8 cellular contexts compared by ENCODE assay signal in genomic region chr4:60805500-60806313, GRCh38.
A peak's percentile ranks its signal among the peaks of the same experiment; 100 is the strongest.
DNase-seq lines count a peak whose midpoint lies in the region; ATAC-seq, FAIRE-seq and TF ChIP-seq lines count a peak whose summit lies in the region.

No MANE protein-coding gene starts in this region.

- H2BK120ac ChIP-seq in mesendoderm (ENCODE audit: low read depth, low read length), result no peak overlapping the region

- H3K79me2 ChIP-seq in GM12878 (ENCODE audit: control insufficient read depth, insufficient read depth, low read length) (no peaks in the 10 kb centered on the region), mesendoderm (ENCODE audit: control insufficient read depth, insufficient read depth, low read length) (no peaks in the 10 kb centered on the region)

- H2AK5ac ChIP-seq in mesendoderm (ENCODE audit: low read length), result no peak overlapping the region

- H3K9me3 Mint-ChIP-seq in activated T-cell treated with anti-CD3 and anti-CD28 coated beads, Interleukin-2, amount 50 U/mL, for 24 hours, result peaks cover 15% of the 10 kb centered on the region

- WGBS in GM12878 (ENCODE audit: insufficient coverage, insufficient replicate concordance, low lambda C conversion rate, missing lambda C conversion rate), result 13% methylated on average over 6 of the region's 6 CpGs
- WGBS in mesendoderm (ENCODE audit: extremely low coverage, insufficient coverage, low lambda C conversion rate), result no CpG with 5 or more reads among the region's 6 CpGs

- TF ChIP-seq RAD21 in GM12878 (IDR thresholded peaks at IDR 0.05; ENCODE audit: insufficient read depth, low read depth, low read length), result peak; percentile 39

- H3K27me3 ChIP-seq in GM12878 (replicated peaks in 1 of 2; ENCODE audit: control insufficient read depth in 2 of 2, insufficient read depth in 2 of 2, low read length in 1 of 2) (no peaks in the 10 kb centered on the region), mesendoderm (ENCODE audit: insufficient read depth, low read length, poor library complexity) (no peaks in the 10 kb centered on the region)

- H3K9me3 ChIP-seq in GM12878 (replicated peaks; ENCODE audit: control insufficient read depth, insufficient read depth, low read length), result no peaks in the 10 kb centered on the region

- SMC1A ChIA-PET in GM12878 (lab: Charles Lee; ENCODE audit: uncharacterized antibody, unreplicated experiment), result interaction anchor here (0.6 to 0.9 kb wide), 3 partner anchors 92 to 1274 kb away, joined by 3 to 6 read pairs (median 3); no protein-coding TSS in a partner anchor

- CTCF ChIA-PET in GM12878 (lab: Yijun Ruan, JAX), result interaction anchor here (0.5 to 1.7 kb wide), 23 partner anchors 10 to 1905 kb away, joined by 3 to 8 read pairs (median 4); no protein-coding TSS in a partner anchor

- POLR2A ChIA-PET in GM12878 (lab: Charles Lee), result no interaction called here

- H3K9ac ChIP-seq in GM12878 (ENCODE audit: control insufficient read depth, insufficient read depth, low read length) (no peak overlapping the region), mesendoderm (ENCODE audit: low read length) (no peak overlapping the region)

- FAIRE-seq in GM12878 (lab: Jason Lieb, UNC), result no peak

- no peak overlapping the region for H3K56ac ChIP-seq in mesendoderm (ENCODE audit: low read length)

- H3K27ac ChIP-seq in GM12878 (ENCODE audit: control insufficient read depth, insufficient read depth) (no peak overlapping the region), mesendoderm (ENCODE audit: low read depth, low read length) (no peak overlapping the region)

- no peak for TF ChIP-seq POLR2A in GM12878 (IDR thresholded peaks at IDR 0.05; ENCODE audit: low read depth, low read length)

- BruUV-seq in GM12878 (replicated peaks; lab: Mats Ljungman, UMichigan), result no TSS peak

- no peak overlapping the region for H3K18ac ChIP-seq in mesendoderm (ENCODE audit: low read length)

- TF ChIP-seq EP300 in GM12878 (IDR thresholded peaks at IDR 0.05; ENCODE audit: borderline replicate concordance in 1 of 2, control insufficient read depth in 1 of 2, low read depth in 2 of 2, low read length in 2 of 2), result no peak

- H4K5ac ChIP-seq in mesendoderm (ENCODE audit: low read length), result no peak overlapping the region

- RAD21 ChIA-PET in GM12878 (lab: Charles Lee; ENCODE audit: unreplicated experiment), result interaction anchor here (1.1 to 1.6 kb wide), 2 partner anchors 10 to 157 kb away, joined by 3 to 5 read pairs; no protein-coding TSS in a partner anchor

- no peak overlapping the region for H2BK15ac ChIP-seq in mesendoderm (replicated peaks; ENCODE audit: low read depth)

- DNase-seq in SIG-M5 treated with dmso at 0.1 percent for 504 hours (lab: John Stamatoyannopoulos, UW; ENCODE audit: unreplicated experiment), result peak; percentile 36
- DNase-seq in SIG-M5 (lab: John Stamatoyannopoulos, UW), result no peak
- DNase-seq in NCI-H1092 treated with DMSO at 0.1 percent for 48 hours (lab: John Stamatoyannopoulos, UW), result peak; percentile 52
- DNase-seq in GM12878 (ENCODE audit: low read depth, low spot score), result no peak
- peak; percentile 65 for DNase-seq in mesendoderm
- DNase-seq in activated T-cell treated with anti-CD3 and anti-CD28 coated beads, Interleukin-2, amount 50 U/mL, for 24 hours, result no peak

- no peak overlapping the region for H3K4ac ChIP-seq in mesendoderm (ENCODE audit: low read depth, low read length)

- peak; percentile 85 for ATAC-seq in GM12878
- no peak for ATAC-seq in HG03442 (IDR thresholded peaks at IDR 0.05; ENCODE audit: unreplicated experiment)
- ATAC-seq in HG02678 (IDR thresholded peaks at IDR 0.05; ENCODE audit: unreplicated experiment), result no peak

- H2BK5ac ChIP-seq in mesendoderm (ENCODE audit: low read length), result no peak overlapping the region

- H4K8ac ChIP-seq in mesendoderm (ENCODE audit: low read depth, low read length), result no peak overlapping the region

- no peak overlapping the region for H3K27ac Mint-ChIP-seq in activated T-cell treated with anti-CD3 and anti-CD28 coated beads, Interleukin-2, amount 50 U/mL, for 24 hours

- no peak overlapping the region for H3K4me3 Mint-ChIP-seq in activated T-cell treated with anti-CD3 and anti-CD28 coated beads, Interleukin-2, amount 50 U/mL, for 24 hours

- H3K4me3 ChIP-seq in GM12878 (no peak overlapping the region), mesendoderm (ENCODE audit: low read length) (no peak overlapping the region)

- in situ Hi-C loops in GM12878 (cut with MboI), result no loop called here

- peak; percentile 39 to 59 (median 55); a peak in 4 of 6 replicates for TF ChIP-seq CTCF in GM12878 (IDR thresholded peaks at IDR 0.05 in 2 of 3, conservative IDR thresholded peaks at IDR 0.05 in 1 of 3; ENCODE audit: control insufficient read depth in 2 of 3, extremely low read depth in 1 of 3, insufficient read depth in 1 of 3, low read depth in 3 of 3, low read length in 3 of 3)

- H3K4me1 ChIP-seq in GM12878 (ENCODE audit: control insufficient read depth, insufficient read depth, low read length) (no peaks in the 10 kb centered on the region), mesendoderm (ENCODE audit: control insufficient read depth, low read depth, low read length) (no peaks in the 10 kb centered on the region)

- H3K79me1 ChIP-seq in mesendoderm (ENCODE audit: low read length), result no peaks in the 10 kb centered on the region

- no peaks in the 10 kb centered on the region for H3K27me3 Mint-ChIP-seq in activated T-cell treated with anti-CD3 and anti-CD28 coated beads, Interleukin-2, amount 50 U/mL, for 24 hours

- no peaks in the 10 kb centered on the region for H4K20me1 ChIP-seq in GM12878 (ENCODE audit: control insufficient read depth, insufficient read depth)

- H3K36me3 ChIP-seq in GM12878 (ENCODE audit: control insufficient read depth in 2 of 2, insufficient read depth in 2 of 2, low read length in 1 of 2) (no peaks in the 10 kb centered on the region), mesendoderm (ENCODE audit: control insufficient read depth, insufficient read depth, low read length) (no peaks in the 10 kb centered on the region)

- no peak overlapping the region for H2AFZ ChIP-seq in GM12878 (ENCODE audit: control insufficient read depth, low read depth, low read length)

- intact Hi-C loops in GM12878 (cut with micrococcal nuclease; ENCODE audit: unreplicated experiment), result loop anchor here (10.0 kb wide), 1 partner anchor 1899 kb away; no protein-coding TSS in a partner anchor

- H3K4me2 ChIP-seq in GM12878 (ENCODE audit: control insufficient read depth, insufficient read depth) (no peak overlapping the region), mesendoderm (ENCODE audit: low read length) (no peak overlapping the region)

- no peaks in the 10 kb centered on the region for H3K4me1 Mint-ChIP-seq in activated T-cell treated with anti-CD3 and anti-CD28 coated beads, Interleukin-2, amount 50 U/mL, for 24 hours (ENCODE audit: low read depth)

- no peak overlapping the region for H3K23ac ChIP-seq in mesendoderm (ENCODE audit: low read length)

- no peaks in the 10 kb centered on the region for H3K36me3 Mint-ChIP-seq in activated T-cell treated with anti-CD3 and anti-CD28 coated beads, Interleukin-2, amount 50 U/mL, for 24 hours (ENCODE audit: low read depth)

TF ChIP-seq in GM12878, 131 proteins besides CTCF, POLR2A, EP300 and RAD21:
- TF ChIP-seq SMC3 (IDR thresholded peaks at IDR 0.05; ENCODE audit: borderline replicate concordance, low read length), result peak; percentile 48; the same call in 1 of the 2 replicates
- TF ChIP-seq TCF7 (IDR thresholded peaks at IDR 0.05; ENCODE audit: borderline replicate concordance), result no peak
- no peak for TF ChIP-seq ATF7 (IDR thresholded peaks at IDR 0.05; ENCODE audit: low read depth)
- peak; percentile 79 for TF ChIP-seq RAD51 (IDR thresholded peaks at IDR 0.05)
- peak in 1 of 2 experiments; percentile 35; a peak in 1 of 4 replicates for TF ChIP-seq BHLHE40 (IDR thresholded peaks at IDR 0.05; ENCODE audit: borderline replicate concordance in 1 of 2, low read depth in 2 of 2, low read length in 1 of 2)
- no peak for TF ChIP-seq DPF2 (IDR thresholded peaks at IDR 0.05)
- no peak for TF ChIP-seq YBX1 (IDR thresholded peaks at IDR 0.05)

Comparison
In these comparisons a context has a peak if more than half of its experiments do, and no peak if none do; other contexts are left out.
1. DNase-seq: peak in SIG-M5 treated with dmso at 0.1 percent for 504 hours (single experiment), NCI-H1092 treated with DMSO at 0.1 percent for 48 hours (single experiment) and mesendoderm (single experiment); none in SIG-M5 (single experiment), GM12878 (single experiment) and activated T-cell treated with anti-CD3 and anti-CD28 coated beads, Interleukin-2, amount 50 U/mL, for 24 hours (single experiment).